Comparison of ENCODE assay signal across 21 cellular contexts in genomic region chr10:26326874-26327273, GRCh38.
"Had no signal": no experiment of that assay in that cellular context is flagged by ENCODE, and none has a peak within 500 bp of the region (broad histone marks: within the 10 kb centered on the region; RNA-seq: fewer than 3 reads in every experiment).

No MANE protein-coding gene starts in this region.

- FAIRE-seq: bronchial epithelial cell, endometrium, keratinocyte, pancreas had no signal

- H3K4me1 ChIP-seq: heart right ventricle, pancreas, psoas muscle, right atrium auricular region, tibial artery had no signal

- H3K36me3 ChIP-seq: heart right ventricle, pancreas, right atrium auricular region, tibial artery had no signal

- H3K9me3 ChIP-seq: pancreas, psoas muscle, right atrium auricular region, tibial artery had no signal

- H3K27ac ChIP-seq: heart right ventricle, pancreas, psoas muscle, right atrium auricular region, tibial artery, VCaP had no signal

- H3K27me3 ChIP-seq: heart right ventricle, pancreas, right atrium auricular region, tibial artery had no signal

- DNase-seq: activated CD4-positive, alpha-beta memory T cell treated with anti-CD3 and anti-CD28 coated beads, Interleukin-2, amount 10 ng/mL, durations not matched to agents 7 days and 5 days; activated CD4-positive, alpha-beta T cell treated with anti-CD3 and anti-CD28 coated beads, Interleukin-2, amount 10 ng/mL, durations not matched to agents 24 days and 14 days; activated effector memory CD4-positive, alpha-beta T cell treated with Interleukin-2 at 50 U/mL for 16 hours; activated naive CD4-positive, alpha-beta T cell treated with anti-CD3 and anti-CD28 coated beads for 36 hours; activated T-cell treated with anti-CD3 and anti-CD28 coated beads, Interleukin-2, amount 50 U/mL, for 72 hours; amygdala; cortex of kidney; heart right ventricle; left colon; pancreas; psoas muscle; stimulated activated CD4-positive, alpha-beta T cell treated with anti-CD3 and anti-CD28 coated beads, Interleukin-12 subunit alpha, Interleukin-12 subunit beta, amount 100 ng/mL, for 4 hours; stimulated activated CD4-positive, alpha-beta T cell treated with anti-CD3 and anti-CD28 coated beads, Interleukin-4, amount 100 ng/mL, for 4 hours; substantia nigra; tibial artery had no signal

- ATAC-seq: activated CD4-positive, CD25-positive, alpha-beta regulatory T cell treated with anti-CD3 and anti-CD28 coated beads, Interleukin-2, amount 50 U/mL, for 24 hours; activated T-cell treated with anti-CD3 and anti-CD28 coated beads, Interleukin-2, amount 50 U/mL, for 72 hours; heart right ventricle; left colon; pancreas; psoas muscle had no signal

- H3K4me3 ChIP-seq: heart right ventricle, pancreas, psoas muscle, right atrium auricular region, tibial artery had no signal
